Comparison of ENCODE assay signal across 2 cellular contexts in genomic region chr16:60478810-60479209, GRCh38.
A peak's percentile ranks its signal among the peaks of the same experiment; 100 is the strongest.
TF ChIP-seq lines count a peak whose summit lies in the region.

No MANE protein-coding gene starts in this region.

TF ChIP-seq in neural cell, 6 proteins besides CTCF, POLR2A, EP300 and RAD21 (continued from another document):
- TF ChIP-seq REST (IDR thresholded peaks at IDR 0.05; ENCODE audit: borderline replicate concordance) = peak; percentile 96
- no peak for TF ChIP-seq EZH2 (IDR thresholded peaks at IDR 0.05; ENCODE audit: borderline replicate concordance, insufficient read depth, low read length, poor library complexity, severe bottlenecking)
- peak; percentile 76 for TF ChIP-seq POLR2AphosphoS5 (IDR thresholded peaks at IDR 0.05)
- TF ChIP-seq MXI1 (conservative IDR thresholded peaks at IDR 0.05; ENCODE audit: poor library complexity, severe bottlenecking) = no peak
- no peak for TF ChIP-seq TAF1 (IDR thresholded peaks at IDR 0.05; ENCODE audit: low read depth)

TF ChIP-seq in HepG2, 621 proteins besides CTCF, POLR2A, EP300 and RAD21:
- TF ChIP-seq IKZF5 (CRISPR knock-in tag; IDR thresholded peaks at IDR 0.05) = no peak
- no peak for TF ChIP-seq CCAR2 (optimal IDR thresholded peaks at IDR 0.05; ENCODE audit: low read depth, low read length)
- TF ChIP-seq ATF5 (CRISPR knock-in tag; IDR thresholded peaks at IDR 0.05; ENCODE audit: low read depth) = no peak
- no peak for TF ChIP-seq KDM4B (CRISPR knock-in tag; IDR thresholded peaks at IDR 0.05)
- no peak for TF ChIP-seq NFYB (CRISPR knock-in tag; IDR thresholded peaks at IDR 0.05)
- no peak for TF ChIP-seq HIC2 (CRISPR knock-in tag; IDR thresholded peaks at IDR 0.05; ENCODE audit: low read depth)
- no peak for TF ChIP-seq ZNF597 (CRISPR knock-in tag; IDR thresholded peaks at IDR 0.05)
- TF ChIP-seq SCMH1 (CRISPR knock-in tag; IDR thresholded peaks at IDR 0.05; ENCODE audit: borderline replicate concordance) = no peak
- TF ChIP-seq REL (CRISPR knock-in tag; conservative IDR thresholded peaks at IDR 0.05) = no peak
- no peak for TF ChIP-seq NFIC (IDR thresholded peaks at IDR 0.05; ENCODE audit: low read length)
- TF ChIP-seq SPEN (CRISPR knock-in tag; IDR thresholded peaks at IDR 0.05; ENCODE audit: low read depth) = no peak
- TF ChIP-seq ZNF225 (CRISPR knock-in tag; IDR thresholded peaks at IDR 0.05) = no peak
